In the genomic region with DNA sequence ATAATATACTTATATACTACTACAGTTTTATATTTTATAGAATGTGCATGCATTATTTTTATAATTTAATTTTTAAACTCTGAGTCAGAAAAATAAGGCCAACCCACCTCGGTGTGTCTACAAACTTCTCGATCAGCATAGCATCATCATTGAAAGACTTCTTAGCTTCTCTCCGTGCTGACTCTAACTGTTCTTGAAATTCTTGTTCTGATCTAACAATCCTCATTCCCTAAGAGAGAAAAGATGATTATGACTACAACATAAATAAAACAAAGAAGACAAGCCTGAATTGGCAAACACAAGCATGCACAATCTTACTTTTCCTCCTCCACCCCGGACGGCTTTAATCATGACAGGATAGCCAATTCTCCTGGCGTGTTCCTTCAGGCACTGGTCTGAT, we compare ENCODE assay signal across 9 cellular contexts.
"Had no signal": no experiment of that assay in that cellular context is flagged by ENCODE, and none has a peak within 500 bp of the region (broad histone marks: within the 10 kb centered on the region; RNA-seq: fewer than 3 reads in every experiment).

No MANE protein-coding gene starts in this region.

- DNase-seq: GM23248, GOT3, H7, H9, HCEC 1CT, HFFc6 had no signal

- H3K27ac ChIP-seq: GM23248 had no signal

- H3K9me3 ChIP-seq: HAP-1 had no signal

- H3K4me3 ChIP-seq: GM23248, GM23338, HAP-1 had no signal

- H3K9ac ChIP-seq: GM23248 had no signal

- H3K36me3 ChIP-seq: HAP-1 had no signal

- ATAC-seq: GM23338, HCT116 had no signal
